Comparison of ENCODE assay signal across 1 cellular context in the genomic region with DNA sequence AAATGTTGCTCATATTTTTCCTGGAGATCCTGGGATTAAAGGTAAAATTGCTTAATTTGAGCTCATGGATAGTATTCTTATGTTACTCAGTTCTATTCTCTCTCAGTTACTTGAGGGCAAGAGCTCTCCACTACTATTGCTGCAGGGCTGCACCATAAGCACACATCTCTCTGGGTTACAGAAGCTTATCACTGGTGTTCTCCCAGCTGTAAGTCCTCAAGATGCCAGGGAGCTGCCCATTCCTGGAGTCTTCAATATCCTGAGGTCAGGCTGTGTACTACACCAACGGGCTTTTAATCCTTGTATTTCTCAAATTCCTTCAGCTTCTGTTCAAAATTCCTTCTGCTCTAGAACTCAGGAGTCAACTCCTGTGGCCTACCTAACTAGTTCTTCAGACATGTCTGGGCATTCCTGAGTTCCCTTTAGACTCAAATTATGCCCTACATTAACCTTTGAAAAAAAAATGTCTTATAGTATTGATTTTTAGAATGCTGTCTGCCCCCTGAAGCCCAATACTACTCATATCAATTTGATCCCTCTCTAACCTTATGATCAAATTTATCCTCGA.
TF ChIP-seq lines count a peak whose summit lies in the region.

No MANE protein-coding gene starts in this region.

TF ChIP-seq in HepG2, 621 proteins besides CTCF, POLR2A, EP300 and RAD21:
- TF ChIP-seq, protein P1, sequence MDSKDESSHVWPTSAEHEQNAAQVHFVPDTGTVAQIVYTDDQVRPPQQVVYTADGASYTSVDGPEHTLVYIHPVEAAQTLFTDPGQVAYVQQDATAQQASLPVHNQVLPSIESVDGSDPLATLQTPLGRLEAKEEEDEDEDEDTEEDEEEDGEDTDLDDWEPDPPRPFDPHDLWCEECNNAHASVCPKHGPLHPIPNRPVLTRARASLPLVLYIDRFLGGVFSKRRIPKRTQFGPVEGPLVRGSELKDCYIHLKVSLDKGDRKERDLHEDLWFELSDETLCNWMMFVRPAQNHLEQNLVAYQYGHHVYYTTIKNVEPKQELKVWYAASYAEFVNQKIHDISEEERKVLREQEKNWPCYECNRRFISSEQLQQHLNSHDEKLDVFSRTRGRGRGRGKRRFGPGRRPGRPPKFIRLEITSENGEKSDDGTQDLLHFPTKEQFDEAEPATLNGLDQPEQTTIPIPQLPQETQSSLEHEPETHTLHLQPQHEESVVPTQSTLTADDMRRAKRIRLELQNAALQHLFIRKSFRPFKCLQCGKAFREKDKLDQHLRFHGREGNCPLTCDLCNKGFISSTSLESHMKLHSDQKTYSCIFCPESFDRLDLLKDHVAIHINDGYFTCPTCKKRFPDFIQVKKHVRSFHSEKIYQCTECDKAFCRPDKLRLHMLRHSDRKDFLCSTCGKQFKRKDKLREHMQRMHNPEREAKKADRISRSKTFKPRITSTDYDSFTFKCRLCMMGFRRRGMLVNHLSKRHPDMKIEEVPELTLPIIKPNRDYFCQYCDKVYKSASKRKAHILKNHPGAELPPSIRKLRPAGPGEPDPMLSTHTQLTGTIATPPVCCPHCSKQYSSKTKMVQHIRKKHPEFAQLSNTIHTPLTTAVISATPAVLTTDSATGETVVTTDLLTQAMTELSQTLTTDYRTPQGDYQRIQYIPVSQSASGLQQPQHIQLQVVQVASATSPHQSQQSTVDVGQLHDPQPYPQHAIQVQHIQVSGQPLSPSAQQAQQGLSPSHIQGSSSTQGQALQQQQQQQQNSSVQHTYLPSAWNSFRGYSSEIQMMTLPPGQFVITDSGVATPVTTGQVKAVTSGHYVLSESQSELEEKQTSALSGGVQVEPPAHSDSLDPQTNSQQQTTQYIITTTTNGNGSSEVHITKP (CRISPR knock-in tag; IDR thresholded peaks at IDR 0.05; ENCODE audit: low read depth) = no peak
- TF ChIP-seq ZNF101 (CRISPR knock-in tag; IDR thresholded peaks at IDR 0.05; ENCODE audit: borderline replicate concordance, low read depth) (no peak), NRL (CRISPR knock-in tag; IDR thresholded peaks at IDR 0.05; ENCODE audit: borderline replicate concordance) (no peak), RFXANK (CRISPR knock-in tag; IDR thresholded peaks at IDR 0.05) (peak; percentile 36; the same call in 1 of the 2 replicates), HDAC6 (IDR thresholded peaks at IDR 0.05; ENCODE audit: low read depth, low read length) (no peak), ZNF563 (CRISPR knock-in tag; IDR thresholded peaks at IDR 0.05) (no peak), TEAD3 (CRISPR knock-in tag; optimal IDR thresholded peaks at IDR 0.05; ENCODE audit: borderline replicate concordance) (peak; percentile 23), KMT2A (CRISPR knock-in tag; IDR thresholded peaks at IDR 0.05) (0 out of 2 replicates have a peak, but pooled peaks have one; percentile 34), TSC22D2 (CRISPR knock-in tag; IDR thresholded peaks at IDR 0.05; ENCODE audit: borderline replicate concordance) (peak; percentile 64; the same call in 1 of the 2 replicates), MATR3 (CRISPR knock-in tag; IDR thresholded peaks at IDR 0.05) (no peak), ONECUT2 (CRISPR knock-in tag; IDR thresholded peaks at IDR 0.05) (0 out of 2 replicates have a peak, but pooled peaks have one; percentile 42), ZNF335 (CRISPR knock-in tag; IDR thresholded peaks at IDR 0.05) (no peak), ZNF792 (CRISPR knock-in tag; IDR thresholded peaks at IDR 0.05) (0 out of 2 replicates have a peak, but pooled peaks have one; percentile 36), ZNF263 (CRISPR knock-in tag; IDR thresholded peaks at IDR 0.05) (no peak), RFX1 (IDR thresholded peaks at IDR 0.05) (no peak), TBL1XR1 (IDR thresholded peaks at IDR 0.05; ENCODE audit: borderline replicate concordance, low read length, partially characterized antibody) (no peak)
- TF ChIP-seq, protein P2, sequence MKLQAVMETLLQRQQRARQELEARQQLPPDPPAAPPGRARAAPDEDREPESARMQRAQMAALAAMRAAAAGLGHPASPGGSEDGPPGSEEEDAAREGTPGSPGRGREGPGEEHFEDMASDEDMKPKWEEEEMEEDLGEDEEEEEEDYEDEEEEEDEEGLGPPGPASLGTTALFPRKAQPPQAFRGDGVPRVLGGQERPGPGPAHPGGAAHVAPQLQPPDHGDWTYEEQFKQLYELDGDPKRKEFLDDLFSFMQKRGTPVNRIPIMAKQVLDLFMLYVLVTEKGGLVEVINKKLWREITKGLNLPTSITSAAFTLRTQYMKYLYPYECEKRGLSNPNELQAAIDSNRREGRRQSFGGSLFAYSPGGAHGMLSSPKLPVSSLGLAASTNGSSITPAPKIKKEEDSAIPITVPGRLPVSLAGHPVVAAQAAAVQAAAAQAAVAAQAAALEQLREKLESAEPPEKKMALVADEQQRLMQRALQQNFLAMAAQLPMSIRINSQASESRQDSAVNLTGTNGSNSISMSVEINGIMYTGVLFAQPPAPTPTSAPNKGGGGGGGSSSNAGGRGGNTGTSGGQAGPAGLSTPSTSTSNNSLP (IDR thresholded peaks at IDR 0.05; ENCODE audit: low read depth, low read length) = peak; percentile 10; the same call in 1 of the 2 replicates
- TF ChIP-seq, protein P3, sequence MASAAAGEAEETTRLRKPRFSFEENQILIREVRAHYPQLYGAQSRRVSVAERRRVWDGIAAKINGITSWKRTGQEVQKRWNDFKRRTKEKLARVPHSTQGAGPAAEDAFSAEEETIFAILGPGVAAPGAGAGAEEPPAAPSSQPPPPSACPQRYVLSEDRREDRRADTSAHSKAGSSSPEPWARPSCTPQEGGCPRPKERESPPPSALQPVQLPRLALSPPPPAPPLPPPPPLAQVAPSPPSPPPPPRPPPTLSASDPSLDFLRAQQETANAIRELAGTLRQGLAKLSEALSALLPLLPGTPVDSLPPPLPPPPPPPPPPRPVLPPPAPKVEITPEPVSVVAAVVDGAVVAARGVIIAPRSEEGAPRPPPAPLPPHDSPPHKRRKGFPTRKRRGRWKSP (CRISPR knock-in tag; IDR thresholded peaks at IDR 0.05) = peak; percentile 31; the same call in 1 of the 2 replicates
- TF ChIP-seq, protein P4, sequence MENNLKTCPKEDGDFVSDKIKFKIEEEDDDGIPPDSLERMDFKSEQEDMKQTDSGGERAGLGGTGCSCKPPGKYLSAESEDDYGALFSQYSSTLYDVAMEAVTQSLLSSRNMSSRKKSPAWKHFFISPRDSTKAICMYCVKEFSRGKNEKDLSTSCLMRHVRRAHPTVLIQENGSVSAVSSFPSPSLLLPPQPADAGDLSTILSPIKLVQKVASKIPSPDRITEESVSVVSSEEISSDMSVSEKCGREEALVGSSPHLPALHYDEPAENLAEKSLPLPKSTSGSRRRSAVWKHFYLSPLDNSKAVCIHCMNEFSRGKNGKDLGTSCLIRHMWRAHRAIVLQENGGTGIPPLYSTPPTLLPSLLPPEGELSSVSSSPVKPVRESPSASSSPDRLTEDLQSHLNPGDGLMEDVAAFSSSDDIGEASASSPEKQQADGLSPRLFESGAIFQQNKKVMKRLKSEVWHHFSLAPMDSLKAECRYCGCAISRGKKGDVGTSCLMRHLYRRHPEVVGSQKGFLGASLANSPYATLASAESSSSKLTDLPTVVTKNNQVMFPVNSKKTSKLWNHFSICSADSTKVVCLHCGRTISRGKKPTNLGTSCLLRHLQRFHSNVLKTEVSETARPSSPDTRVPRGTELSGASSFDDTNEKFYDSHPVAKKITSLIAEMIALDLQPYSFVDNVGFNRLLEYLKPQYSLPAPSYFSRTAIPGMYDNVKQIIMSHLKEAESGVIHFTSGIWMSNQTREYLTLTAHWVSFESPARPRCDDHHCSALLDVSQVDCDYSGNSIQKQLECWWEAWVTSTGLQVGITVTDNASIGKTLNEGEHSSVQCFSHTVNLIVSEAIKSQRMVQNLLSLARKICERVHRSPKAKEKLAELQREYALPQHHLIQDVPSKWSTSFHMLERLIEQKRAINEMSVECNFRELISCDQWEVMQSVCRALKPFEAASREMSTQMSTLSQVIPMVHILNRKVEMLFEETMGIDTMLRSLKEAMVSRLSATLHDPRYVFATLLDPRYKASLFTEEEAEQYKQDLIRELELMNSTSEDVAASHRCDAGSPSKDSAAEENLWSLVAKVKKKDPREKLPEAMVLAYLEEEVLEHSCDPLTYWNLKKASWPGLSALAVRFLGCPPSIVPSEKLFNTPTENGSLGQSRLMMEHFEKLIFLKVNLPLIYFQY (CRISPR knock-in tag; IDR thresholded peaks at IDR 0.05; ENCODE audit: borderline replicate concordance) = peak; percentile 45; the same call in 1 of the 2 replicates
- TF ChIP-seq, protein P5, sequence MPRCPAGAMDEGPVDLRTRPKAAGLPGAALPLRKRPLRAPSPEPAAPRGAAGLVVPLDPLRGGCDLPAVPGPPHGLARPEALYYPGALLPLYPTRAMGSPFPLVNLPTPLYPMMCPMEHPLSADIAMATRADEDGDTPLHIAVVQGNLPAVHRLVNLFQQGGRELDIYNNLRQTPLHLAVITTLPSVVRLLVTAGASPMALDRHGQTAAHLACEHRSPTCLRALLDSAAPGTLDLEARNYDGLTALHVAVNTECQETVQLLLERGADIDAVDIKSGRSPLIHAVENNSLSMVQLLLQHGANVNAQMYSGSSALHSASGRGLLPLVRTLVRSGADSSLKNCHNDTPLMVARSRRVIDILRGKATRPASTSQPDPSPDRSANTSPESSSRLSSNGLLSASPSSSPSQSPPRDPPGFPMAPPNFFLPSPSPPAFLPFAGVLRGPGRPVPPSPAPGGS (CRISPR knock-in tag; IDR thresholded peaks at IDR 0.05) = no peak
- TF ChIP-seq, protein P6, sequence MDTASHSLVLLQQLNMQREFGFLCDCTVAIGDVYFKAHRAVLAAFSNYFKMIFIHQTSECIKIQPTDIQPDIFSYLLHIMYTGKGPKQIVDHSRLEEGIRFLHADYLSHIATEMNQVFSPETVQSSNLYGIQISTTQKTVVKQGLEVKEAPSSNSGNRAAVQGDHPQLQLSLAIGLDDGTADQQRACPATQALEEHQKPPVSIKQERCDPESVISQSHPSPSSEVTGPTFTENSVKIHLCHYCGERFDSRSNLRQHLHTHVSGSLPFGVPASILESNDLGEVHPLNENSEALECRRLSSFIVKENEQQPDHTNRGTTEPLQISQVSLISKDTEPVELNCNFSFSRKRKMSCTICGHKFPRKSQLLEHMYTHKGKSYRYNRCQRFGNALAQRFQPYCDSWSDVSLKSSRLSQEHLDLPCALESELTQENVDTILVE (CRISPR knock-in tag; IDR thresholded peaks at IDR 0.05) = 0 out of 2 replicates have a peak, but pooled peaks have one; percentile 13
